ENCODE assay signal across 15 cellular contexts in the genomic region with DNA sequence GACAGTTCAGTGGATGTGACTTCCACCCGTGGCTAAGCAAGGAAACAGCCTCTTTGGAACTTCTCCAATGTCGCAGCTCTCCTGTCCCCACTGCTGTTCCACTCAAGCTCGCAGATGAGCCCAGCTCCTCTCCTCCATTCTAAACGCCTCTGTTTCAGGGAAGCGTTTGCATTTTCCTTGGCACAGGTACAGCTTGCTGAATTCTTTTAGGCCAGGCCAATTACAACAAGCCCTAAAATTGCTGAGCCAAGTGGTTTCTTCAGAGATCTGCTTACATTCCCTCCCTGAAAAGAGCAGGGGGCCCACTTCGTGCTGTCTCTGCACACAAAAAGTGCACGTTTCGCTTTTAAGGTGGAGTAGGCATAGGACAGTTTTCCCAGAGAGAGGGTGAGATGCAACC.
A peak's percentile ranks its signal among the peaks of the same experiment; 100 is the strongest.
DNase-seq lines count a peak whose midpoint lies in the region; ATAC-seq and TF ChIP-seq lines count a peak whose summit lies in the region.
"Had no signal": no experiment of that assay in that cellular context is flagged by ENCODE, and none has a peak within 500 bp of the region (broad histone marks: within the 10 kb centered on the region; RNA-seq: fewer than 3 reads in every experiment).

No MANE protein-coding gene starts in this region.

- dilution Hi-C loops in IMR-90 (cut with HindIII; ENCODE audit: low sequenced_read_pairs, unreplicated experiment), result no loop called here

- peaks cover 52% of the 10 kb centered on the region for H3K4me1 ChIP-seq in IMR-90 (ENCODE audit: control insufficient read depth, insufficient read depth, low read length)
- H3K4me1 ChIP-seq in breast epithelium, result peaks cover 0 to 7% of the 10 kb centered on the region in 2 donors

- peak overlapping the region; percentile 100 for H2BK20ac ChIP-seq in IMR-90 (ENCODE audit: low read depth, low read length)

- peak overlapping the region; percentile 99 for H3K56ac ChIP-seq in IMR-90 (ENCODE audit: extremely low read depth, insufficient read depth, low read length)

- peak overlapping the region; percentile 98 for H2AK9ac ChIP-seq in IMR-90 (replicated peaks; ENCODE audit: low read depth, low read length, poor library complexity)

- H3K4me3 ChIP-seq in IMR-90 (ENCODE audit: insufficient read depth, low read depth, low read length), result peak overlapping the region; percentile 13
- H3K4me3 ChIP-seq in breast epithelium, result peak overlapping the region in 1 of 3 donors; percentile 39

- no peak for TF ChIP-seq POLR2A in IMR-90 (IDR thresholded peaks at IDR 0.05; ENCODE audit: low read depth, low read length)
- no peak for TF ChIP-seq POLR2A in breast epithelium (IDR thresholded peaks at IDR 0.05)

- peaks cover 30% of the 10 kb centered on the region for H3K9me1 ChIP-seq in IMR-90 (ENCODE audit: insufficient read depth, low read length)

- CTCF ChIA-PET in IMR-90 (lab: Yijun Ruan, JAX), result no interaction called here

- peak overlapping the region; percentile 100 for H4K91ac ChIP-seq in IMR-90 (ENCODE audit: insufficient read depth, low read depth, low read length)

- ATAC-seq in IMR-90 (ENCODE audit: low read depth) (peak; percentile 6), GM21576 (IDR thresholded peaks at IDR 0.05; ENCODE audit: unreplicated experiment) (no peak)
- ATAC-seq in stimulated activated naive CD8-positive, alpha-beta T cell treated with anti-CD3 and anti-CD28 coated beads, Interleukin-15, amount 100 ng/mL, for 72 hours, result no peak
- ATAC-seq: stimulated activated effector memory CD8-positive, alpha-beta T cell treated with anti-CD3 and anti-CD28 coated beads, Interleukin-12 subunit alpha, Interleukin-12 subunit beta, amount 100 ng/mL, for 72 hours had no signal

- H3K4me1 Mint-ChIP-seq in activated naive CD8-positive, alpha-beta T cell treated with anti-CD3 and anti-CD28 coated beads for 36 hours, result no peaks in the 10 kb centered on the region
- no peaks in the 10 kb centered on the region for H3K4me1 Mint-ChIP-seq in stimulated activated naive CD8-positive, alpha-beta T cell treated with anti-CD3 and anti-CD28 coated beads, Interleukin-15, amount 100 ng/mL, for 72 hours
- H3K4me1 Mint-ChIP-seq: activated CD4-positive, alpha-beta T cell treated with anti-CD3 and anti-CD28 coated beads, Interleukin-2, amount 10 ng/mL, durations not matched to agents 7 days and 5 days; memory B cell had no signal

- in situ Hi-C loops in IMR-90 (cut with MboI; ENCODE audit: low sequenced_read_pairs), result loop anchor here (5.0 to 25.0 kb wide), 3 partner anchors 103 to 895 kb away; no protein-coding TSS in a partner anchor

- H2BK120ac ChIP-seq in IMR-90 (ENCODE audit: low read depth, low read length), result peak overlapping the region; percentile 99

- DNase-seq in IMR-90 (peak; percentile 81), breast epithelium (ENCODE audit: low spot score in 2 of 2) (peak in 1 of 2 donors; percentile 26), inferior parietal cortex (ENCODE audit: extremely low spot score) (no peak)
- DNase-seq in activated naive CD8-positive, alpha-beta T cell treated with anti-CD3 and anti-CD28 coated beads for 36 hours, result no peak
- DNase-seq in stimulated activated naive CD8-positive, alpha-beta T cell treated with anti-CD3 and anti-CD28 coated beads, Interleukin-15, amount 100 ng/mL, for 72 hours, result no peak
- DNase-seq: activated CD4-positive, alpha-beta T cell treated with anti-CD3 and anti-CD28 coated beads, Interleukin-2, amount 10 ng/mL, durations not matched to agents 7 days and 5 days; activated naive CD4-positive, alpha-beta T cell treated with Interleukin-2 at 50 U/mL for 16 hours; Calu3; NCI-H2171 treated with DMSO at 0.1 percent for 48 hours; SHP77 treated with DMSO at 0.1 percent for 48 hours had no signal

- BruUV-seq in IMR-90 (replicated peaks; lab: Mats Ljungman, UMichigan), result TSS peak; percentile 14

- H3K4me2 ChIP-seq in IMR-90 (ENCODE audit: low read depth, low read length), result peak overlapping the region; percentile 79

- peak overlapping the region; percentile 100 for H2BK15ac ChIP-seq in IMR-90 (ENCODE audit: low read depth, low read length)

- peak overlapping the region; percentile 93 for H3K18ac ChIP-seq in IMR-90 (ENCODE audit: low read depth, low read length)

- H4K20me1 ChIP-seq in IMR-90 (ENCODE audit: insufficient read depth, low read length), result no peaks in the 10 kb centered on the region

- peak overlapping the region; percentile 69 for H2AFZ ChIP-seq in IMR-90 (replicated peaks; ENCODE audit: low read length, poor library complexity)

- POLR2A ChIA-PET in IMR-90 (lab: Charles Lee; ENCODE audit: unreplicated experiment), result interaction anchor here (0.6 kb wide), 2 partner anchors 9 to 126 kb away, joined by 3 to 8 read pairs; no protein-coding TSS in a partner anchor

- peak overlapping the region; percentile 99 to 100 for H4K8ac ChIP-seq in IMR-90 (ENCODE audit: low read depth in 2 of 2, low read length in 2 of 2)

- peaks cover 37% of the 10 kb centered on the region for H3K27me3 Mint-ChIP-seq in activated naive CD8-positive, alpha-beta T cell treated with anti-CD3 and anti-CD28 coated beads for 36 hours
- peaks cover 29% of the 10 kb centered on the region for H3K27me3 Mint-ChIP-seq in stimulated activated naive CD8-positive, alpha-beta T cell treated with anti-CD3 and anti-CD28 coated beads, Interleukin-15, amount 100 ng/mL, for 72 hours

- no peak overlapping the region for H3K4me3 Mint-ChIP-seq in activated naive CD8-positive, alpha-beta T cell treated with anti-CD3 and anti-CD28 coated beads for 36 hours
- no peak overlapping the region for H3K4me3 Mint-ChIP-seq in stimulated activated naive CD8-positive, alpha-beta T cell treated with anti-CD3 and anti-CD28 coated beads, Interleukin-15, amount 100 ng/mL, for 72 hours
- H3K4me3 Mint-ChIP-seq: activated CD4-positive, alpha-beta T cell treated with anti-CD3 and anti-CD28 coated beads, Interleukin-2, amount 10 ng/mL, durations not matched to agents 7 days and 5 days; memory B cell; stimulated activated effector memory CD8-positive, alpha-beta T cell treated with anti-CD3 and anti-CD28 coated beads, Interleukin-12 subunit alpha, Interleukin-12 subunit beta, amount 100 ng/mL, for 72 hours had no signal

- H3K9me3 Mint-ChIP-seq in activated naive CD8-positive, alpha-beta T cell treated with anti-CD3 and anti-CD28 coated beads for 36 hours, result no peaks in the 10 kb centered on the region
- H3K9me3 Mint-ChIP-seq in stimulated activated naive CD8-positive, alpha-beta T cell treated with anti-CD3 and anti-CD28 coated beads, Interleukin-15, amount 100 ng/mL, for 72 hours, result no peaks in the 10 kb centered on the region
- H3K9me3 Mint-ChIP-seq: activated CD4-positive, alpha-beta T cell treated with anti-CD3 and anti-CD28 coated beads, Interleukin-2, amount 10 ng/mL, durations not matched to agents 7 days and 5 days; memory B cell had no signal

- H3K79me1 ChIP-seq in IMR-90 (ENCODE audit: low read depth in 1 of 2, low read length in 2 of 2), result peaks cover 39 to 73% of the 10 kb centered on the region in 2 experiments

- H2AK5ac ChIP-seq in IMR-90 (ENCODE audit: low read depth, low read length), result peak overlapping the region; percentile 100

- no peaks in the 10 kb centered on the region for H3K36me3 Mint-ChIP-seq in activated naive CD8-positive, alpha-beta T cell treated with anti-CD3 and anti-CD28 coated beads for 36 hours
- H3K36me3 Mint-ChIP-seq: memory B cell; stimulated activated effector memory CD8-positive, alpha-beta T cell treated with anti-CD3 and anti-CD28 coated beads, Interleukin-12 subunit alpha, Interleukin-12 subunit beta, amount 100 ng/mL, for 72 hours had no signal

- TF ChIP-seq CTCF in IMR-90 (conservative IDR thresholded peaks at IDR 0.05; ENCODE audit: low read depth, low read length) (no peak), breast epithelium (IDR thresholded peaks at IDR 0.05) (no peak)

- intact Hi-C loops in IMR-90 (cut with micrococcal nuclease), result loop anchor here (10.0 kb wide), 2 partner anchors 173 to 743 kb away; no protein-coding TSS in a partner anchor
- intact Hi-C loops in breast epithelium (cut with DNase I; ENCODE audit: low total_unique reads), result no loop called here

- H3K9ac ChIP-seq in IMR-90 (ENCODE audit: low read depth, low read length), result peak overlapping the region; percentile 94

- H3K23ac ChIP-seq in IMR-90 (ENCODE audit: low read depth, low read length), result peak overlapping the region; percentile 100

- H3K36me3 ChIP-seq in IMR-90 (ENCODE audit: control insufficient read depth, insufficient read depth, low read length) (peaks cover 10% of the 10 kb centered on the region), breast epithelium (no peaks in the 10 kb centered on the region)

- TF ChIP-seq RAD21 in IMR-90 (IDR thresholded peaks at IDR 0.05; ENCODE audit: low read length), result no peak

- no peak overlapping the region for H3K27ac Mint-ChIP-seq in activated naive CD8-positive, alpha-beta T cell treated with anti-CD3 and anti-CD28 coated beads for 36 hours
- H3K27ac Mint-ChIP-seq in stimulated activated naive CD8-positive, alpha-beta T cell treated with anti-CD3 and anti-CD28 coated beads, Interleukin-15, amount 100 ng/mL, for 72 hours, result no peak overlapping the region
- H3K27ac Mint-ChIP-seq: activated CD4-positive, alpha-beta T cell treated with anti-CD3 and anti-CD28 coated beads, Interleukin-2, amount 10 ng/mL, durations not matched to agents 7 days and 5 days; memory B cell; stimulated activated effector memory CD8-positive, alpha-beta T cell treated with anti-CD3 and anti-CD28 coated beads, Interleukin-12 subunit alpha, Interleukin-12 subunit beta, amount 100 ng/mL, for 72 hours had no signal

- peak overlapping the region; percentile 100 for H3K4ac ChIP-seq in IMR-90 (ENCODE audit: low read depth, low read length)

- no peaks in the 10 kb centered on the region for H3K27me3 ChIP-seq in IMR-90 (ENCODE audit: control insufficient read depth, insufficient read depth, low read length)
- H3K27me3 ChIP-seq in breast epithelium, result no peaks in the 10 kb centered on the region
- H3K27me3 ChIP-seq in layer of hippocampus (ENCODE audit: control insufficient read depth, insufficient read depth, low read length), result no peaks in the 10 kb centered on the region

- H3K27ac ChIP-seq in IMR-90 (ENCODE audit: insufficient read depth, low read length) (peak overlapping the region; percentile 99), breast epithelium (peak overlapping the region; percentile 37 to 83), layer of hippocampus (ENCODE audit: low read depth, low read length) (peak overlapping the region; percentile 78), temporal lobe (ENCODE audit: low read depth, low read length) (peak overlapping the region; percentile 66)

- peak overlapping the region; percentile 100 for H3K14ac ChIP-seq in IMR-90 (replicated peaks; ENCODE audit: low read depth, low read length)

- H2BK5ac ChIP-seq in IMR-90 (ENCODE audit: low read depth, low read length, poor library complexity, severe bottlenecking), result peak overlapping the region; percentile 100

- peak overlapping the region; percentile 93 for H4K5ac ChIP-seq in IMR-90 (ENCODE audit: low read depth, low read length)

- no peaks in the 10 kb centered on the region for H3K9me3 ChIP-seq in IMR-90 (ENCODE audit: control insufficient read depth, insufficient read depth, low read length)
- no peaks in the 10 kb centered on the region for H3K9me3 ChIP-seq in breast epithelium

- WGBS in IMR-90 (ENCODE audit: extremely low coverage in 2 of 2, insufficient read length in 1 of 2), 2 experiments, result 11% methylated on average over 5 of the region's 8 CpGs; no CpG with 5 or more reads in 1 of the 2 experiments

TF ChIP-seq in IMR-90, 13 proteins besides CTCF, POLR2A, EP300 and RAD21 (continues in another document):
- TF ChIP-seq MAFK (IDR thresholded peaks at IDR 0.05; ENCODE audit: low read depth, low read length), result peak; percentile 97
